ENCODE assay signal across 9 cellular contexts in the genomic region with DNA sequence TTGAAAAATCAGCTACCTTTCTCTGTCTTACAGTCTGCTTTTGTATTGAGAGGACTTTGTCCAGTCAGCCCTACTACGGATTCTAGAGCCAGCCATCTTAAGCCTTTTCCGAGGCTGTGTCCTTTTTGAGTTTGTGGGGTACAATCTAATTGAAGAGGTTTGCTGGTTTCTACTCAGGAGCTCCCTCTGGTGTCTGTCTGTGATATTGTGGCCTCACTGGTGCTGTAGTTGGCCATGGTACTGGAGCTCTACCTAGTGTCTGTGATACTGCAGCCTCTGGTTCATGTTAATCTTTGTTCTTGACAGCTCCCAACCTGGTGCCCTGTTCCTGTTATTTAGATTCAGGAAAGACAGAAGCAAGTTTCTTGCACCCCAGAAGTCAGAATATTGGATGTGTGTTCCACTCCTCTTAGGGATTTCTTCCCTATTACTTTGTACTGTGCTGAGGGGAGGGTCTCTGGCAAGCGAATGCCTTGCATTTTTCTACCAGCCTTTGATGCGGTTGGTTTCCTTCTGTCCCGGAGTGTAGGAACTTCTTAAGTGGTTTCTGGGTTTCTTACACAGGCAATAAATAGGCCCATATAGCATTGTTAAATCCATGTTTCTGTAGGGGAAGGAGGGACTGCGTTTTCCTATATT.
DNase-seq lines count a peak whose midpoint lies in the region; ATAC-seq, FAIRE-seq and TF ChIP-seq lines count a peak whose summit lies in the region.
"Had no signal": no experiment of that assay in that cellular context is flagged by ENCODE, and none has a peak within 500 bp of the region (broad histone marks: within the 10 kb centered on the region; RNA-seq: fewer than 3 reads in every experiment).

No MANE protein-coding gene starts in this region.

- CTCF ChIA-PET in K562 (lab: Yijun Ruan, JAX; ENCODE audit: low intra/inter-chr PET ratio): interaction anchor here (0.6 to 2.0 kb wide), 4 partner anchors 231 to 913 kb away, joined by 3 to 17 read pairs (median 8); no protein-coding TSS in a partner anchor

- no peaks in the 10 kb centered on the region for H3K9me2 ChIP-seq in GM23248 (ENCODE audit: insufficient read depth)

- H3K27ac ChIP-seq in GM23248: no peak overlapping the region
- H3K27ac ChIP-seq in K562 (ENCODE audit: extremely low read depth, low read depth, low read length): no peak overlapping the region
- H3K27ac ChIP-seq: BLaER1 had no signal

- H2AFZ ChIP-seq in GM23248 (no peak overlapping the region), K562 (ENCODE audit: low read depth, low read length) (no peak overlapping the region)

- peak; percentile 93 for ATAC-seq in K562

- intact Hi-C loops in K562 (cut with micrococcal nuclease): loop anchor here (1.0 to 2.0 kb wide), 3 partner anchors 24 to 249 kb away; no protein-coding TSS in a partner anchor

- peak; percentile 78 to 98 (median 93) for TF ChIP-seq CTCF in K562 (IDR thresholded peaks at IDR 0.05 in 2 of 3, conservative IDR thresholded peaks at IDR 0.05 in 1 of 3; ENCODE audit: insufficient read depth in 2 of 3, low read depth in 1 of 3, low read length in 3 of 3)

- H3K27me3 ChIP-seq in GM23248 (replicated peaks; ENCODE audit: insufficient read depth) (no peaks in the 10 kb centered on the region), K562 (ENCODE audit: control insufficient read depth in 2 of 2, insufficient read depth in 2 of 2, low read length in 2 of 2) (no peaks in the 10 kb centered on the region)
- H3K27me3 ChIP-seq: BLaER1 had no signal

- DNase-seq in NCI-H1092 treated with DMSO at 0.1 percent for 48 hours (lab: John Stamatoyannopoulos, UW) (peak; percentile 12), NCI-H1092 (lab: John Stamatoyannopoulos, UW) (no peak), GM23248 (peak; percentile 67), LoVo (ENCODE audit: low spot score) (peak; percentile 61), T1000 (lab: John Stamatoyannopoulos, UW) (peak; percentile 61), K562 (ENCODE audit: extremely low read depth in 1 of 4, low spot score in 3 of 4) (peak; percentile 22 to 74 (median 34)), kidney tubule cell (ENCODE audit: low spot score) (peak; percentile 71)
- DNase-seq in stimulated activated CD8-positive, alpha-beta memory T cell treated with anti-CD3 and anti-CD28 coated beads, Interleukin-15, amount 100 ng/mL, for 1 hour (ENCODE audit: low read depth): peak; percentile 14

- H3K36me3 ChIP-seq in GM23248 (ENCODE audit: low read depth): peaks cover 21% of the 10 kb centered on the region
- H3K36me3 ChIP-seq in K562 (ENCODE audit: control insufficient read depth, insufficient read depth, low read length): peaks cover 65% of the 10 kb centered on the region; the same call in 2 of the 3 replicates

- H3K4me2 ChIP-seq in GM23248 (ENCODE audit: unreplicated experiment) (no peak overlapping the region), K562 (ENCODE audit: insufficient read depth, low read length) (no peak overlapping the region)
- H3K4me2 ChIP-seq: BLaER1 had no signal

- no peaks in the 10 kb centered on the region for H4K20me1 ChIP-seq in GM23248 (ENCODE audit: insufficient read depth)
- H4K20me1 ChIP-seq in K562 (replicated peaks; ENCODE audit: control insufficient read depth, insufficient read depth, low read length): no peaks in the 10 kb centered on the region; the same call in 1 of the 2 replicates

- in situ Hi-C loops in GM23248 (cut with MboI) (no loop called here), K562 (cut with MboI) (no loop called here)

- H3K9me1 ChIP-seq in K562 (ENCODE audit: control insufficient read depth, insufficient read depth, low read length): no peaks in the 10 kb centered on the region

- no peak for TF ChIP-seq EP300 in K562 (IDR thresholded peaks at IDR 0.05; ENCODE audit: low read length)

- no peak overlapping the region for H3K4me3 ChIP-seq in GM23248
- H3K4me3 ChIP-seq in K562: no peak overlapping the region
- H3K4me3 ChIP-seq: BLaER1 had no signal

- H3K4me1 ChIP-seq in GM23248 (ENCODE audit: insufficient read depth) (peaks cover 26% of the 10 kb centered on the region), K562 (replicated peaks in 1 of 2; ENCODE audit: control insufficient read depth in 2 of 2, insufficient read depth in 2 of 2, low read length in 2 of 2) (no peaks in the 10 kb centered on the region)
- H3K4me1 ChIP-seq: BLaER1 had no signal

- peaks cover 27% of the 10 kb centered on the region for H3F3A ChIP-seq in GM23248 (ENCODE audit: insufficient read depth)

- peak; percentile 56 to 76 for TF ChIP-seq RAD21 in K562 (CRISPR knock-in tag; conservative IDR thresholded peaks at IDR 0.05 in 1 of 2, IDR thresholded peaks at IDR 0.05 in 1 of 2)

- H3K9me3 ChIP-seq in GM23248 (ENCODE audit: low read depth) (no peaks in the 10 kb centered on the region), K562 (replicated peaks; ENCODE audit: control insufficient read depth, insufficient read depth, low read depth, low read length) (no peaks in the 10 kb centered on the region; the same call in 1 of the 2 replicates)

- FAIRE-seq in K562 (lab: Jason Lieb, UNC): peak; percentile 93

- H3K9ac ChIP-seq in GM23248: no peak overlapping the region
- no peak overlapping the region for H3K9ac ChIP-seq in K562 (ENCODE audit: insufficient read depth in 1 of 2, low read depth in 2 of 2, low read length in 2 of 2)
- H3K9ac ChIP-seq: BLaER1 had no signal

- H3K79me2 ChIP-seq in GM23248 (ENCODE audit: insufficient read depth) (peaks cover 8% of the 10 kb centered on the region; the same call in 1 of the 2 replicates), K562 (ENCODE audit: control insufficient read depth, insufficient read depth, low read length) (peaks cover 15% of the 10 kb centered on the region)

- POLR2A ChIA-PET in K562 (lab: Yijun Ruan, JAX): interaction anchor here (0.7 to 1.2 kb wide), 4 partner anchors 8 to 277 kb away, joined by 3 to 4 read pairs (median 4); no protein-coding TSS in a partner anchor

- BruUV-seq in K562 (replicated peaks; lab: Mats Ljungman, UMichigan): no TSS peak

- no peak for TF ChIP-seq POLR2A in K562 (conservative IDR thresholded peaks at IDR 0.05)

- 55 to 60% methylated on average over 6 of the region's 6 CpGs for WGBS in GM23248 (ENCODE audit: low coverage in 1 of 2, low lambda C conversion rate in 2 of 2, missing lambda C conversion rate in 2 of 2), 2 experiments
- 50% methylated on average over 5 of the region's 6 CpGs for WGBS in K562 (ENCODE audit: insufficient coverage, low coverage, missing lambda C conversion rate)

TF ChIP-seq in K562, 482 proteins besides CTCF, POLR2A, EP300 and RAD21:
- TF ChIP-seq, protein P1, sequence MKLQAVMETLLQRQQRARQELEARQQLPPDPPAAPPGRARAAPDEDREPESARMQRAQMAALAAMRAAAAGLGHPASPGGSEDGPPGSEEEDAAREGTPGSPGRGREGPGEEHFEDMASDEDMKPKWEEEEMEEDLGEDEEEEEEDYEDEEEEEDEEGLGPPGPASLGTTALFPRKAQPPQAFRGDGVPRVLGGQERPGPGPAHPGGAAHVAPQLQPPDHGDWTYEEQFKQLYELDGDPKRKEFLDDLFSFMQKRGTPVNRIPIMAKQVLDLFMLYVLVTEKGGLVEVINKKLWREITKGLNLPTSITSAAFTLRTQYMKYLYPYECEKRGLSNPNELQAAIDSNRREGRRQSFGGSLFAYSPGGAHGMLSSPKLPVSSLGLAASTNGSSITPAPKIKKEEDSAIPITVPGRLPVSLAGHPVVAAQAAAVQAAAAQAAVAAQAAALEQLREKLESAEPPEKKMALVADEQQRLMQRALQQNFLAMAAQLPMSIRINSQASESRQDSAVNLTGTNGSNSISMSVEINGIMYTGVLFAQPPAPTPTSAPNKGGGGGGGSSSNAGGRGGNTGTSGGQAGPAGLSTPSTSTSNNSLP (IDR thresholded peaks at IDR 0.05; ENCODE audit: borderline replicate concordance, low read depth, low read length): no peak
- TF ChIP-seq, protein P2, sequence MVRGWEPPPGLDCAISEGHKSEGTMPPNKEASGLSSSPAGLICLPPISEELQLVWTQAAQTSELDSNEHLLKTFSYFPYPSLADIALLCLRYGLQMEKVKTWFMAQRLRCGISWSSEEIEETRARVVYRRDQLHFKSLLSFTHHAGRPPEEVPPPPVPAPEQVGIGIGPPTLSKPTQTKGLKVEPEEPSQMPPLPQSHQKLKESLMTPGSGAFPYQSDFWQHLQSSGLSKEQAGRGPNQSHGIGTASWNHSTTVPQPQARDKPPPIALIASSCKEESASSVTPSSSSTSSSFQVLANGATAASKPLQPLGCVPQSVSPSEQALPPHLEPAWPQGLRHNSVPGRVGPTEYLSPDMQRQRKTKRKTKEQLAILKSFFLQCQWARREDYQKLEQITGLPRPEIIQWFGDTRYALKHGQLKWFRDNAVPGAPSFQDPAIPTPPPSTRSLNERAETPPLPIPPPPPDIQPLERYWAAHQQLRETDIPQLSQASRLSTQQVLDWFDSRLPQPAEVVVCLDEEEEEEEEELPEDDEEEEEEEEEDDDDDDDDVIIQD (CRISPR knock-in tag; IDR thresholded peaks at IDR 0.05): no peak
- no peak for TF ChIP-seq NEUROD1 (IDR thresholded peaks at IDR 0.05; ENCODE audit: borderline replicate concordance, low read depth, low read length, partially characterized antibody)
- TF ChIP-seq ZNF551 (CRISPR knock-in tag; IDR thresholded peaks at IDR 0.05): no peak
- no peak for TF ChIP-seq POLR3G (IDR thresholded peaks at IDR 0.05; ENCODE audit: extremely low read depth, insufficient read length, insufficient replicate concordance)
- TF ChIP-seq PHF21A (IDR thresholded peaks at IDR 0.05; ENCODE audit: borderline replicate concordance, low read depth): no peak
- no peak for TF ChIP-seq MTF1 (CRISPR knock-in tag; IDR thresholded peaks at IDR 0.05; ENCODE audit: borderline replicate concordance)
- TF ChIP-seq CHD2 (IDR thresholded peaks at IDR 0.05; ENCODE audit: low read depth, low read length): no peak
- no peak for TF ChIP-seq BCOR (IDR thresholded peaks at IDR 0.05)
- TF ChIP-seq TBL1XR1 (IDR thresholded peaks at IDR 0.05; ENCODE audit: low read length in 2 of 2): peak in 1 of 2 experiments; percentile 18; a peak in 1 of 4 replicates
- TF ChIP-seq FOXA1 (IDR thresholded peaks at IDR 0.05; ENCODE audit: borderline replicate concordance): no peak
- 0 out of 2 replicates have a peak, but pooled peaks have one; percentile 14 for TF ChIP-seq JUND (IDR thresholded peaks at IDR 0.05; ENCODE audit: borderline replicate concordance, low read depth, low read length)
- no peak for TF ChIP-seq JUND (tag; IDR thresholded peaks at IDR 0.05; ENCODE audit: borderline replicate concordance, low read depth, low read length)
- TF ChIP-seq SMC3 (conservative IDR thresholded peaks at IDR 0.05; ENCODE audit: insufficient read depth, low read depth, low read length): peak; percentile 68
